26 cellular contexts compared by ENCODE assay signal in genomic region chr2:144091622-144092021, GRCh38.
"Had no signal": no experiment of that assay in that cellular context is flagged by ENCODE, and none has a peak within 500 bp of the region (broad histone marks: within the 10 kb centered on the region; RNA-seq: fewer than 3 reads in every experiment).

No MANE protein-coding gene starts in this region.

- H3K27me3 ChIP-seq: stomach, suprapubic skin, testis, thyroid gland, tibial artery, tibial nerve, transverse colon, upper lobe of left lung, upper lobe of right lung, uterus, vagina had no signal

- H3K27ac ChIP-seq: stomach, suprapubic skin, testis, thoracic aorta, thyroid gland, tibial artery, tibial nerve, transverse colon, upper lobe of left lung, upper lobe of right lung, uterus, vagina had no signal

- H3K4me1 ChIP-seq: stomach, suprapubic skin, testis, thyroid gland, tibial nerve, transverse colon, upper lobe of right lung, uterus, vagina had no signal

- H3K4me3 ChIP-seq: stomach, suprapubic skin, testis, thoracic aorta, thyroid gland, tibial artery, tibial nerve, transverse colon, upper lobe of left lung, upper lobe of right lung, uterus, vagina had no signal

- ATAC-seq: stimulated activated effector memory CD8-positive, alpha-beta T cell treated with anti-CD3 and anti-CD28 coated beads, Interleukin-12 subunit alpha, Interleukin-12 subunit beta, amount 100 ng/mL, for 72 hours; stimulated activated memory B cell treated with anti-CD40 and anti-IgM and Interleukin-4, amounts not matched to agents 10 μg/mL and 1 μg/mL and 100 μg/mL, for 72 hours; stimulated activated naive B cell treated with anti-CD40 and anti-IgM and Interleukin-4, amounts not matched to agents 10 μg/mL and 1 μg/mL and 100 μg/mL, for 72 hours; stimulated activated naive CD8-positive, alpha-beta T cell treated with anti-CD3 and anti-CD28 coated beads, Interleukin-15, amount 100 ng/mL, for 72 hours; stimulated activated naive CD8-positive, alpha-beta T cell treated with anti-CD3 and anti-CD28 coated beads, Interleukin-15, Interleukin-2, amounts not matched to agents 100 U/mL and 50 U/mL, for 24 hours; upper lobe of right lung had no signal

- H3K36me3 ChIP-seq: stomach, suprapubic skin, thoracic aorta, thyroid gland, tibial artery, transverse colon, upper lobe of left lung, upper lobe of right lung, uterus, vagina had no signal

- H3K9me3 ChIP-seq: suprapubic skin, testis, thoracic aorta, thyroid gland, transverse colon, upper lobe of left lung, upper lobe of right lung, uterus, vagina had no signal

- DNase-seq: stimulated activated CD4-positive, alpha-beta T cell treated with anti-CD3 and anti-CD28 coated beads, Interleukin-2, amount 100 ng/mL, for 48 hours; stimulated activated CD4-positive, alpha-beta T cell treated with anti-CD3 and anti-CD28 coated beads, Interleukin-4, amount 100 ng/mL, for 1 hour; stimulated activated CD4-positive, alpha-beta T cell treated with anti-CD3 and anti-CD28 coated beads, Interleukin-4, amount 100 ng/mL, for 24 hours; stimulated activated CD4-positive, alpha-beta T cell treated with anti-CD3 and anti-CD28 coated beads, Interleukin-4, amount 100 ng/mL, for 4 hours; stimulated activated CD8-positive, alpha-beta memory T cell treated with anti-CD3 and anti-CD28 coated beads, Interleukin-4, amount 100 ng/mL, for 48 hours; stimulated activated naive B cell treated with anti-CD40 and anti-IgM and Interleukin-4, amounts not matched to agents 10 μg/mL and 1 μg/mL and 100 μg/mL, for 72 hours; stimulated activated naive CD4-positive, alpha-beta T cell; stimulated activated naive CD4-positive, alpha-beta T cell treated with Interleukin-2 at 50 U/mL for 16 hours; stimulated activated naive CD8-positive, alpha-beta T cell treated with anti-CD3 and anti-CD28 coated beads, Interleukin-15, amount 100 ng/mL, for 72 hours; stimulated activated naive CD8-positive, alpha-beta T cell treated with anti-CD3 and anti-CD28 coated beads, Interleukin-15, Interleukin-2, amounts not matched to agents 100 U/mL and 50 U/mL, for 24 hours; stomach; substantia nigra; testis; thyroid gland; tibial artery; transverse colon; trophoblast cell; upper lobe of left lung; upper lobe of right lung; uterus had no signal
